In the genomic region with DNA sequence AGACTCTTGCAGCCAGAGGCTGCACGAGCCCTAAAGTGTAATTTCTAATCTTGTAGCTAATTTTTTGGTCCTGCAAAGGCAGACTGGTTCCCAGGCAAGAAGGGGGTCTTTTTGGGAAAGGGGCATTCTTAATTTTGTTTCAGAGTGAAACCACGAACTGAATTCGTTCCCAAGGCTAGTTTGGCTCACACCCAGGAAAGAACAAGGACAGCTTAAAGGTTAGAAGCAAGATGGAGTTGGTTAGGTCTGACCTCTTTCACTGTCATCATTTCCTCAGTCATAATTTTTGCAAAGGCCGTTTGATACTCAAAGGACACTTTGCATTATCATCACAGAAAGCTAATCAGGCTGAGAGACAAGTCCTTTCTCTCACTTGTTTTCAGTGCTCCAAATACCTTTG, we compare ENCODE assay signal across 1 cellular context.
TF ChIP-seq lines count a peak whose summit lies in the region.

No MANE protein-coding gene starts in this region.

TF ChIP-seq in K562, 482 proteins besides CTCF, POLR2A, EP300 and RAD21 (continued from another document and continues in another):
- TF ChIP-seq, protein P1, sequence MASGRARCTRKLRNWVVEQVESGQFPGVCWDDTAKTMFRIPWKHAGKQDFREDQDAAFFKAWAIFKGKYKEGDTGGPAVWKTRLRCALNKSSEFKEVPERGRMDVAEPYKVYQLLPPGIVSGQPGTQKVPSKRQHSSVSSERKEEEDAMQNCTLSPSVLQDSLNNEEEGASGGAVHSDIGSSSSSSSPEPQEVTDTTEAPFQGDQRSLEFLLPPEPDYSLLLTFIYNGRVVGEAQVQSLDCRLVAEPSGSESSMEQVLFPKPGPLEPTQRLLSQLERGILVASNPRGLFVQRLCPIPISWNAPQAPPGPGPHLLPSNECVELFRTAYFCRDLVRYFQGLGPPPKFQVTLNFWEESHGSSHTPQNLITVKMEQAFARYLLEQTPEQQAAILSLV (tag; IDR thresholded peaks at IDR 0.05): peak; percentile 63; the same call in 1 of the 2 replicates
- TF ChIP-seq ZNF197 (CRISPR knock-in tag; IDR thresholded peaks at IDR 0.05; ENCODE audit: low read depth) (no peak), HDAC8 (tag; IDR thresholded peaks at IDR 0.05) (peak; percentile 67; the same call in 1 of the 2 replicates), NCOR1 (IDR thresholded peaks at IDR 0.05) (no peak), TCFL5 (CRISPR knock-in tag; conservative IDR thresholded peaks at IDR 0.05) (0 out of 2 replicates have a peak, but pooled peaks have one; percentile 46), ZEB2 (IDR thresholded peaks at IDR 0.05) (no peak), SUPT5H (IDR thresholded peaks at IDR 0.05) (no peak), CXXC5 (CRISPR knock-in tag; IDR thresholded peaks at IDR 0.05) (peak; percentile 43; the same call in 1 of the 2 replicates), ZNF41 (CRISPR knock-in tag; conservative IDR thresholded peaks at IDR 0.05) (no peak), ZNF253 (CRISPR knock-in tag; conservative IDR thresholded peaks at IDR 0.05) (no peak), IRF2 (CRISPR knock-in tag; IDR thresholded peaks at IDR 0.05) (no peak), TCF3 (CRISPR knock-in tag; IDR thresholded peaks at IDR 0.05) (no peak), ZNF589 (CRISPR knock-in tag; IDR thresholded peaks at IDR 0.05; ENCODE audit: low read depth) (no peak), POLR2AphosphoS2 (IDR thresholded peaks at IDR 0.05; ENCODE audit: low read length) (no peak), MIER1 (IDR thresholded peaks at IDR 0.05; ENCODE audit: low read depth) (no peak), EHMT2 (IDR thresholded peaks at IDR 0.05) (no peak), ZNF408 (CRISPR knock-in tag; IDR thresholded peaks at IDR 0.05; ENCODE audit: low read depth) (no peak), HMG20A (CRISPR knock-in tag; conservative IDR thresholded peaks at IDR 0.05) (no peak), SP1 (CRISPR knock-in tag; IDR thresholded peaks at IDR 0.05) (no peak), SMARCE1 (IDR thresholded peaks at IDR 0.05) (no peak), SMARCA4 (IDR thresholded peaks at IDR 0.05) (no peak), KAT2B (IDR thresholded peaks at IDR 0.05; ENCODE audit: low read depth, low read length) (no peak), HNRNPUL1 (IDR thresholded peaks at IDR 0.05; ENCODE audit: low read length) (no peak), SMAD4 (CRISPR knock-in tag; conservative IDR thresholded peaks at IDR 0.05) (peak; percentile 72), CREBBP (IDR thresholded peaks at IDR 0.05; ENCODE audit: low read depth, low read length) (no peak), SMC3 (conservative IDR thresholded peaks at IDR 0.05; ENCODE audit: insufficient read depth, low read depth, low read length) (no peak), CBX1 (IDR thresholded peaks at IDR 0.05; ENCODE audit: low read depth) (no peak), EZH2 (IDR thresholded peaks at IDR 0.05; ENCODE audit: borderline replicate concordance, low read depth, low read length) (no peak), NR4A1 (CRISPR knock-in tag; IDR thresholded peaks at IDR 0.05) (no peak), NR4A1 (tag; IDR thresholded peaks at IDR 0.05) (peak; percentile 93), GTF2A2 (tag; IDR thresholded peaks at IDR 0.05) (0 out of 2 replicates have a peak, but pooled peaks have one; percentile 63), PML (IDR thresholded peaks at IDR 0.05; ENCODE audit: low read length) (no peak), ZNF76 (CRISPR knock-in tag; IDR thresholded peaks at IDR 0.05; ENCODE audit: borderline replicate concordance) (0 out of 2 replicates have a peak, but pooled peaks have one; percentile 73), PHB2 (IDR thresholded peaks at IDR 0.05; ENCODE audit: low read depth) (no peak), FUS (optimal IDR thresholded peaks at IDR 0.05; ENCODE audit: low read depth, low read length) (no peak), BRF1 (IDR thresholded peaks at IDR 0.05; ENCODE audit: borderline replicate concordance, extremely low read depth, insufficient read length) (no peak), MECOM (CRISPR knock-in tag; IDR thresholded peaks at IDR 0.05) (no peak), HDAC6 (IDR thresholded peaks at IDR 0.05; ENCODE audit: low read depth, low read length) (no peak), KLF1 (tag; IDR thresholded peaks at IDR 0.05) (no peak)
- TF ChIP-seq, protein P2, sequence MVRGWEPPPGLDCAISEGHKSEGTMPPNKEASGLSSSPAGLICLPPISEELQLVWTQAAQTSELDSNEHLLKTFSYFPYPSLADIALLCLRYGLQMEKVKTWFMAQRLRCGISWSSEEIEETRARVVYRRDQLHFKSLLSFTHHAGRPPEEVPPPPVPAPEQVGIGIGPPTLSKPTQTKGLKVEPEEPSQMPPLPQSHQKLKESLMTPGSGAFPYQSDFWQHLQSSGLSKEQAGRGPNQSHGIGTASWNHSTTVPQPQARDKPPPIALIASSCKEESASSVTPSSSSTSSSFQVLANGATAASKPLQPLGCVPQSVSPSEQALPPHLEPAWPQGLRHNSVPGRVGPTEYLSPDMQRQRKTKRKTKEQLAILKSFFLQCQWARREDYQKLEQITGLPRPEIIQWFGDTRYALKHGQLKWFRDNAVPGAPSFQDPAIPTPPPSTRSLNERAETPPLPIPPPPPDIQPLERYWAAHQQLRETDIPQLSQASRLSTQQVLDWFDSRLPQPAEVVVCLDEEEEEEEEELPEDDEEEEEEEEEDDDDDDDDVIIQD (CRISPR knock-in tag; IDR thresholded peaks at IDR 0.05): 0 out of 2 replicates have a peak, but pooled peaks have one; percentile 75
- TF ChIP-seq, protein P3, sequence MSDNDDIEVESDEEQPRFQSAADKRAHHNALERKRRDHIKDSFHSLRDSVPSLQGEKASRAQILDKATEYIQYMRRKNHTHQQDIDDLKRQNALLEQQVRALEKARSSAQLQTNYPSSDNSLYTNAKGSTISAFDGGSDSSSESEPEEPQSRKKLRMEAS (CRISPR knock-in tag; IDR thresholded peaks at IDR 0.05): no peak
- TF ChIP-seq, protein P4, sequence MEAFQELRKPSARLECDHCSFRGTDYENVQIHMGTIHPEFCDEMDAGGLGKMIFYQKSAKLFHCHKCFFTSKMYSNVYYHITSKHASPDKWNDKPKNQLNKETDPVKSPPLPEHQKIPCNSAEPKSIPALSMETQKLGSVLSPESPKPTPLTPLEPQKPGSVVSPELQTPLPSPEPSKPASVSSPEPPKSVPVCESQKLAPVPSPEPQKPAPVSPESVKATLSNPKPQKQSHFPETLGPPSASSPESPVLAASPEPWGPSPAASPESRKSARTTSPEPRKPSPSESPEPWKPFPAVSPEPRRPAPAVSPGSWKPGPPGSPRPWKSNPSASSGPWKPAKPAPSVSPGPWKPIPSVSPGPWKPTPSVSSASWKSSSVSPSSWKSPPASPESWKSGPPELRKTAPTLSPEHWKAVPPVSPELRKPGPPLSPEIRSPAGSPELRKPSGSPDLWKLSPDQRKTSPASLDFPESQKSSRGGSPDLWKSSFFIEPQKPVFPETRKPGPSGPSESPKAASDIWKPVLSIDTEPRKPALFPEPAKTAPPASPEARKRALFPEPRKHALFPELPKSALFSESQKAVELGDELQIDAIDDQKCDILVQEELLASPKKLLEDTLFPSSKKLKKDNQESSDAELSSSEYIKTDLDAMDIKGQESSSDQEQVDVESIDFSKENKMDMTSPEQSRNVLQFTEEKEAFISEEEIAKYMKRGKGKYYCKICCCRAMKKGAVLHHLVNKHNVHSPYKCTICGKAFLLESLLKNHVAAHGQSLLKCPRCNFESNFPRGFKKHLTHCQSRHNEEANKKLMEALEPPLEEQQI (IDR thresholded peaks at IDR 0.05): no peak
- TF ChIP-seq, protein P5, sequence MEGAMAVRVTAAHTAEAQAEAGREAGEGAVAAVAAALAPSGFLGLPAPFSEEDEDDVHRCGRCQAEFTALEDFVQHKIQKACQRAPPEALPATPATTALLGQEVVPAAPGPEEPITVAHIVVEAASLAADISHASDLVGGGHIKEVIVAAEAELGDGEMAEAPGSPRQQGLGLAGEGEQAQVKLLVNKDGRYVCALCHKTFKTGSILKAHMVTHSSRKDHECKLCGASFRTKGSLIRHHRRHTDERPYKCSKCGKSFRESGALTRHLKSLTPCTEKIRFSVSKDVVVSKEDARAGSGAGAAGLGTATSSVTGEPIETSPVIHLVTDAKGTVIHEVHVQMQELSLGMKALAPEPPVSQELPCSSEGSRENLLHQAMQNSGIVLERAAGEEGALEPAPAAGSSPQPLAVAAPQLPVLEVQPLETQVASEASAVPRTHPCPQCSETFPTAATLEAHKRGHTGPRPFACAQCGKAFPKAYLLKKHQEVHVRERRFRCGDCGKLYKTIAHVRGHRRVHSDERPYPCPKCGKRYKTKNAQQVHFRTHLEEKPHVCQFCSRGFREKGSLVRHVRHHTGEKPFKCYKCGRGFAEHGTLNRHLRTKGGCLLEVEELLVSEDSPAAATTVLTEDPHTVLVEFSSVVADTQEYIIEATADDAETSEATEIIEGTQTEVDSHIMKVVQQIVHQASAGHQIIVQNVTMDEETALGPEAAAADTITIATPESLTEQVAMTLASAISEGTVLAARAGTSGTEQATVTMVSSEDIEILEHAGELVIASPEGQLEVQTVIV (CRISPR knock-in tag; IDR thresholded peaks at IDR 0.05; ENCODE audit: borderline replicate concordance): no peak
- TF ChIP-seq, protein P6, sequence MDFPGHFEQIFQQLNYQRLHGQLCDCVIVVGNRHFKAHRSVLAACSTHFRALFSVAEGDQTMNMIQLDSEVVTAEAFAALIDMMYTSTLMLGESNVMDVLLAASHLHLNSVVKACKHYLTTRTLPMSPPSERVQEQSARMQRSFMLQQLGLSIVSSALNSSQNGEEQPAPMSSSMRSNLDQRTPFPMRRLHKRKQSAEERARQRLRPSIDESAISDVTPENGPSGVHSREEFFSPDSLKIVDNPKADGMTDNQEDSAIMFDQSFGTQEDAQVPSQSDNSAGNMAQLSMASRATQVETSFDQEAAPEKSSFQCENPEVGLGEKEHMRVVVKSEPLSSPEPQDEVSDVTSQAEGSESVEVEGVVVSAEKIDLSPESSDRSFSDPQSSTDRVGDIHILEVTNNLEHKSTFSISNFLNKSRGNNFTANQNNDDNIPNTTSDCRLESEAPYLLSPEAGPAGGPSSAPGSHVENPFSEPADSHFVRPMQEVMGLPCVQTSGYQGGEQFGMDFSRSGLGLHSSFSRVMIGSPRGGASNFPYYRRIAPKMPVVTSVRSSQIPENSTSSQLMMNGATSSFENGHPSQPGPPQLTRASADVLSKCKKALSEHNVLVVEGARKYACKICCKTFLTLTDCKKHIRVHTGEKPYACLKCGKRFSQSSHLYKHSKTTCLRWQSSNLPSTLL (IDR thresholded peaks at IDR 0.05): no peak
- TF ChIP-seq, protein P7, sequence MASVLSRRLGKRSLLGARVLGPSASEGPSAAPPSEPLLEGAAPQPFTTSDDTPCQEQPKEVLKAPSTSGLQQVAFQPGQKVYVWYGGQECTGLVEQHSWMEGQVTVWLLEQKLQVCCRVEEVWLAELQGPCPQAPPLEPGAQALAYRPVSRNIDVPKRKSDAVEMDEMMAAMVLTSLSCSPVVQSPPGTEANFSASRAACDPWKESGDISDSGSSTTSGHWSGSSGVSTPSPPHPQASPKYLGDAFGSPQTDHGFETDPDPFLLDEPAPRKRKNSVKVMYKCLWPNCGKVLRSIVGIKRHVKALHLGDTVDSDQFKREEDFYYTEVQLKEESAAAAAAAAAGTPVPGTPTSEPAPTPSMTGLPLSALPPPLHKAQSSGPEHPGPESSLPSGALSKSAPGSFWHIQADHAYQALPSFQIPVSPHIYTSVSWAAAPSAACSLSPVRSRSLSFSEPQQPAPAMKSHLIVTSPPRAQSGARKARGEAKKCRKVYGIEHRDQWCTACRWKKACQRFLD (CRISPR knock-in tag; IDR thresholded peaks at IDR 0.05): 0 out of 2 replicates have a peak, but pooled peaks have one; percentile 46
- TF ChIP-seq, protein P8, sequence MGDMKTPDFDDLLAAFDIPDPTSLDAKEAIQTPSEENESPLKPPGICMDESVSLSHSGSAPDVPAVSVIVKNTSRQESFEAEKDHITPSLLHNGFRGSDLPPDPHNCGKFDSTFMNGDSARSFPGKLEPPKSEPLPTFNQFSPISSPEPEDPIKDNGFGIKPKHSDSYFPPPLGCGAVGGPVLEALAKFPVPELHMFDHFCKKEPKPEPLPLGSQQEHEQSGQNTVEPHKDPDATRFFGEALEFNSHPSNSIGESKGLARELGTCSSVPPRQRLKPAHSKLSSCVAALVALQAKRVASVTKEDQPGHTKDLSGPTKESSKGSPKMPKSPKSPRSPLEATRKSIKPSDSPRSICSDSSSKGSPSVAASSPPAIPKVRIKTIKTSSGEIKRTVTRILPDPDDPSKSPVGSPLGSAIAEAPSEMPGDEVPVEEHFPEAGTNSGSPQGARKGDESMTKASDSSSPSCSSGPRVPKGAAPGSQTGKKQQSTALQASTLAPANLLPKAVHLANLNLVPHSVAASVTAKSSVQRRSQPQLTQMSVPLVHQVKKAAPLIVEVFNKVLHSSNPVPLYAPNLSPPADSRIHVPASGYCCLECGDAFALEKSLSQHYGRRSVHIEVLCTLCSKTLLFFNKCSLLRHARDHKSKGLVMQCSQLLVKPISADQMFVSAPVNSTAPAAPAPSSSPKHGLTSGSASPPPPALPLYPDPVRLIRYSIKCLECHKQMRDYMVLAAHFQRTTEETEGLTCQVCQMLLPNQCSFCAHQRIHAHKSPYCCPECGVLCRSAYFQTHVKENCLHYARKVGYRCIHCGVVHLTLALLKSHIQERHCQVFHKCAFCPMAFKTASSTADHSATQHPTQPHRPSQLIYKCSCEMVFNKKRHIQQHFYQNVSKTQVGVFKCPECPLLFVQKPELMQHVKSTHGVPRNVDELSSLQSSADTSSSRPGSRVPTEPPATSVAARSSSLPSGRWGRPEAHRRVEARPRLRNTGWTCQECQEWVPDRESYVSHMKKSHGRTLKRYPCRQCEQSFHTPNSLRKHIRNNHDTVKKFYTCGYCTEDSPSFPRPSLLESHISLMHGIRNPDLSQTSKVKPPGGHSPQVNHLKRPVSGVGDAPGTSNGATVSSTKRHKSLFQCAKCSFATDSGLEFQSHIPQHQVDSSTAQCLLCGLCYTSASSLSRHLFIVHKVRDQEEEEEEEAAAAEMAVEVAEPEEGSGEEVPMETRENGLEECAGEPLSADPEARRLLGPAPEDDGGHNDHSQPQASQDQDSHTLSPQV (IDR thresholded peaks at IDR 0.05): peak; percentile 47; the same call in 1 of the 2 replicates
- TF ChIP-seq, protein P9, sequence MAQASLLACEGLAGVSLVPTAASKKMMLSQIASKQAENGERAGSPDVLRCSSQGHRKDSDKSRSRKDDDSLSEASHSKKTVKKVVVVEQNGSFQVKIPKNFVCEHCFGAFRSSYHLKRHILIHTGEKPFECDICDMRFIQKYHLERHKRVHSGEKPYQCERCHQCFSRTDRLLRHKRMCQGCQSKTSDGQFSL (CRISPR knock-in tag; IDR thresholded peaks at IDR 0.05): no peak
- TF ChIP-seq, protein P9 (tag; IDR thresholded peaks at IDR 0.05): peak in 1 of 2 experiments; percentile 68; a peak in 1 of 4 replicates
- TF ChIP-seq, protein P10, sequence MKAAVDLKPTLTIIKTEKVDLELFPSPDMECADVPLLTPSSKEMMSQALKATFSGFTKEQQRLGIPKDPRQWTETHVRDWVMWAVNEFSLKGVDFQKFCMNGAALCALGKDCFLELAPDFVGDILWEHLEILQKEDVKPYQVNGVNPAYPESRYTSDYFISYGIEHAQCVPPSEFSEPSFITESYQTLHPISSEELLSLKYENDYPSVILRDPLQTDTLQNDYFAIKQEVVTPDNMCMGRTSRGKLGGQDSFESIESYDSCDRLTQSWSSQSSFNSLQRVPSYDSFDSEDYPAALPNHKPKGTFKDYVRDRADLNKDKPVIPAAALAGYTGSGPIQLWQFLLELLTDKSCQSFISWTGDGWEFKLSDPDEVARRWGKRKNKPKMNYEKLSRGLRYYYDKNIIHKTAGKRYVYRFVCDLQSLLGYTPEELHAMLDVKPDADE (conservative IDR thresholded peaks at IDR 0.05; ENCODE audit: control insufficient read depth, low read depth, low read length): no peak
